ENCODE assay signal across 19 cellular contexts in the genomic region with DNA sequence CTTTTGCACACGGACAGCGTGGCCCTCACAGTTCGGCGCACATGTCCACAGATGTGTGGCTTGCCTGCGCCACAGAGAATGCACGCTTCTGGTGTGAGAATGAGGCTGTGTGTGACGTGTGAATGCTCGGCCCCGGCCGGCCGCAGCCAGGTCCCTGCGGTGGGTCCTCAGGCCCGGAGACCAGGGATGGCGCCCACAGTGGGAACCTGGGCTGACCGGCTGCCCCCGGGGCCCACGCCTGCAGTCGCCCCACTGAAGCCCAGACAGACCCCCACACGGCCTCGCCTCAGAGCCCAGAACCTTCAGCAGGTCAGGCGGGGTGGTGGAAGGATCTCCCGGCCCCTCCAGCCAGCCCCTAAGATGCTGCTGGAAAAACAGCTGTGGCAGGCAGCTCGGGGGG. TPM values are rescaled to one million over a fixed set of nuclear protein-coding genes. Genes with fewer than 3 reads are reported as not detected.
"Had no signal": no experiment of that assay in that cellular context is flagged by ENCODE, and none has a peak within 500 bp of the region (broad histone marks: within the 10 kb centered on the region; RNA-seq: fewer than 3 reads in every experiment).

No MANE protein-coding gene starts in this region.

- H3K4me3 ChIP-seq: MG63, SJSA1, SK-N-MC had no signal

- H3K36me3 ChIP-seq: MG63, SJSA1 had no signal

- H3K4me1 ChIP-seq: SJSA1 had no signal

- H3K9me3 ChIP-seq: MG63, SJSA1 had no signal

- DNase-seq: Karpas-422, KG1, MG63, NCI-H1092 treated with DMSO at 0.1 percent for 48 hours, NCI-H1436, NCI-H187, NCI-H2029, NCI-H2081 treated with DMSO at 0.1 percent for 48 hours, NCI-H2171, NCI-H524, NCI-H526 treated with DMSO at 0.1 percent for 48 hours, NCI-H774, Right ventricle myocardium superior, RPMI8226, SIG-M5 had no signal

- H3K27me3 ChIP-seq: MG63 had no signal

- H3K27ac ChIP-seq: SJSA1, SK-N-MC had no signal

RNA-seq across cellular contexts. Expression of gene C14orf180, which starts 4.6 kb away (rescaled TPM):
- total RNA-seq: NCI-H460, SJSA1 had no signal

RNA-seq across cellular contexts. Expression of gene TMEM179, which starts 29.6 kb away (rescaled TPM):
- total RNA-seq: HT-29, Right ventricle myocardium superior, SJSA1 had no signal
